ENCODE assay signal across 8 cellular contexts in the genomic region with DNA sequence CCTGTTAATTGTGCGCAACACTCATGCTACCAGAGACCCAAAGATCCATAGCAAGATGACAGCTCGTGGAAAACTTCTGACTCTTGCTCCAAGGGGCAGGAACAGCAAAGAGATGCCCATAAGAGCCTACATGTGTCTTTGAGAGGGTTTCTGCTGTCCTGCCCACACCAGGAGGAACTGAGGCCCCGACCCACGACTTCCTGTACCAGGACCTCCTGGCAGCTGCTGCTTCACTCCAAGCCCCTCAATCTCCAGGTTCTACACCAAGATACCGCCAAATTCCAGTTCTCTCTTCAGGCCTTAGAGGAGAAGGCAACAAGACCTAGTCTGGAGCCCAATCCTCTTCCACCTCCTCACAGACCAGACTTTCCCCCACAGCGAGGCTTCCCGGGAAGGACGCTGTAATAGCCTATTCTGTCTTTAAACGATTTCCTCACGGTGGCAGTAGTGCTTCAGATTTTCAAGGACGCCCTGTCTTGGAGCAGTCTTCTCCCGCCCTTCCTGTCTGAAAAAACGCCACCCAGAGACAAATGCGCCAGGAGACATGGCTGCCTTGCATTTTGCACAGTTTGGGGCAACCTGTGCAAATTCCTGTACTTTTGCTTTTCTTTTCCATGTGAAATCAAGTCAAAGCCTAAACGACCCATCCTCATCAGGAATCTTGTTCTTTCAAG.
DNase-seq lines count a peak whose midpoint lies in the region; ATAC-seq, FAIRE-seq and TF ChIP-seq lines count a peak whose summit lies in the region.

No MANE protein-coding gene starts in this region.

- intact Hi-C loops in CD14-positive monocyte (cut with micrococcal nuclease) = no loop called here
- intact Hi-C loops in pancreas (cut with DNase I) = no loop called here

- FAIRE-seq in pancreas (lab: Jason Lieb, UNC) = peak; percentile 95

- H3K36me3 Mint-ChIP-seq in CD14-positive monocyte = peaks cover 3 to 6% of the 10 kb centered on the region in 2 donors
- H3K36me3 Mint-ChIP-seq in effector memory CD8-positive, alpha-beta T cell (ENCODE audit: insufficient read depth) = no peaks in the 10 kb centered on the region

- no peaks in the 10 kb centered on the region for H3K36me3 ChIP-seq in pancreas

- peak overlapping the region in 5 of 7 donors; percentile 80 to 92 (median 85) for H3K27ac Mint-ChIP-seq in CD14-positive monocyte
- H3K27ac Mint-ChIP-seq in effector memory CD8-positive, alpha-beta T cell = no peak overlapping the region

- H3K27me3 Mint-ChIP-seq in CD14-positive monocyte (ENCODE audit: low read depth in 3 of 3) = peaks cover 0 to 39% (median 0%) of the 10 kb centered on the region in 3 donors
- H3K27me3 Mint-ChIP-seq in effector memory CD8-positive, alpha-beta T cell = no peaks in the 10 kb centered on the region

- H3K9me3 Mint-ChIP-seq in CD14-positive monocyte = peaks cover 0 to 7% (median 3%) of the 10 kb centered on the region in 7 donors
- H3K9me3 Mint-ChIP-seq in effector memory CD8-positive, alpha-beta T cell = no peaks in the 10 kb centered on the region

- H3K4me1 Mint-ChIP-seq in CD14-positive monocyte = no peaks in the 10 kb centered on the region
- H3K4me1 Mint-ChIP-seq in effector memory CD8-positive, alpha-beta T cell (ENCODE audit: low read depth in 2 of 2) = no peaks in the 10 kb centered on the region

- TF ChIP-seq CTCF in CD14-positive monocyte (IDR thresholded peaks at IDR 0.05) (no peak), pancreas (IDR thresholded peaks at IDR 0.05) (peak in 2 of 4 donors; percentile 16 to 17)

- H3K27me3 ChIP-seq in pancreas = peaks cover 0 to 4% (median 0%) of the 10 kb centered on the region in 4 donors

- H3K9me3 ChIP-seq in pancreas = no peaks in the 10 kb centered on the region

- ATAC-seq in GM19468 (IDR thresholded peaks at IDR 0.05; ENCODE audit: extremely low read depth, unreplicated experiment) = peak; percentile 31
- ATAC-seq in pancreas = peak; percentile 88 to 94 (median 92)
- no peak for ATAC-seq in effector memory CD8-positive, alpha-beta T cell (replicated peaks)

- H3K4me3 Mint-ChIP-seq in CD14-positive monocyte = no peak overlapping the region
- H3K4me3 Mint-ChIP-seq in effector memory CD8-positive, alpha-beta T cell = no peak overlapping the region

- H3K27ac ChIP-seq in pancreas = peak overlapping the region; percentile 54 to 81 (median 74)

- no peaks in the 10 kb centered on the region for H3K4me1 ChIP-seq in pancreas

- no peak for DNase-seq in CD14-positive monocyte (ENCODE audit: low spot score)
- DNase-seq in NCI-H2227 (lab: John Stamatoyannopoulos, UW; ENCODE audit: unreplicated experiment) = peak; percentile 88
- DNase-seq in cerebellar cortex (ENCODE audit: low spot score) = peak; percentile 76
- DNase-seq in pancreas = peak in 5 of 6 donors; percentile 65 to 93 (median 76)
- no peak for DNase-seq in effector memory CD8-positive, alpha-beta T cell
- DNase-seq in stimulated activated CD4-positive, alpha-beta T cell treated with anti-CD3 and anti-CD28 coated beads, Interleukin-12 subunit alpha, Interleukin-12 subunit beta, amount 100 ng/mL, for 4 hours = no peak
- no peak for DNase-seq in stimulated activated naive CD4-positive, alpha-beta T cell treated with Interleukin-2 at 50 U/mL for 16 hours (lab: John Stamatoyannopoulos, UW)

- WGBS in pancreas, 2 donors = 44 to 89% methylated on average over 15 of the region's 15 CpGs

- H3K4me3 ChIP-seq in pancreas = peak overlapping the region; percentile 6 to 46 (median 22)

Comparison
In these comparisons a context has a peak if more than half of its experiments do, and no peak if none do; other contexts are left out.
1. DNase-seq: peak in NCI-H2227 (single experiment), cerebellar cortex (single experiment) and pancreas (5 of 6); none in CD14-positive monocyte (single experiment), effector memory CD8-positive, alpha-beta T cell (0 of 3), stimulated activated CD4-positive, alpha-beta T cell treated with anti-CD3 and anti-CD28 coated beads, Interleukin-12 subunit alpha, Interleukin-12 subunit beta, amount 100 ng/mL, for 4 hours (single experiment) and stimulated activated naive CD4-positive, alpha-beta T cell treated with Interleukin-2 at 50 U/mL for 16 hours (single experiment).
2. H3K27ac Mint-ChIP-seq: peak in CD14-positive monocyte (5 of 7); none in effector memory CD8-positive, alpha-beta T cell (0 of 2).